Comparison of ENCODE assay signal across 23 cellular contexts in genomic region chrX:101491943-101492342, GRCh38. TPM values are rescaled to one million over a fixed set of nuclear protein-coding genes. Genes with fewer than 3 reads are reported as not detected.
DNase-seq lines count a peak whose midpoint lies in the region; ATAC-seq and TF ChIP-seq lines count a peak whose summit lies in the region.
"Had no signal": no experiment of that assay in that cellular context is flagged by ENCODE, and none has a peak within 500 bp of the region (broad histone marks: within the 10 kb centered on the region; RNA-seq: fewer than 3 reads in every experiment).

No MANE protein-coding gene starts in this region.

- no peaks in the 10 kb centered on the region for H3K27me3 Mint-ChIP-seq in activated CD4-positive, alpha-beta T cell treated with anti-CD3 and anti-CD28 coated beads, Interleukin-2, amount 10 ng/mL, durations not matched to agents 24 days and 14 days
- H3K27me3 Mint-ChIP-seq in T-helper 17 cell (no peaks in the 10 kb centered on the region), progenitor cell of endocrine pancreas (no peaks in the 10 kb centered on the region)
- H3K27me3 Mint-ChIP-seq: CD4-positive, alpha-beta memory T cell; CD4-positive, CD25-positive, alpha-beta regulatory T cell had no signal

- DNase-seq in activated CD4-positive, alpha-beta T cell treated with anti-CD3 and anti-CD28 coated beads, Interleukin-2, amount 10 ng/mL, durations not matched to agents 24 days and 14 days = no peak
- DNase-seq in activated CD4-positive, alpha-beta T cell treated with anti-CD3 and anti-CD28 coated beads, Interleukin-2, amount 50 U/mL, for 48 hours = no peak
- DNase-seq in T-helper 17 cell (no peak), progenitor cell of endocrine pancreas (ENCODE audit: low spot score, unreplicated experiment) (no peak)
- DNase-seq in activated naive CD4-positive, alpha-beta T cell treated with anti-CD3 and anti-CD28 coated beads, Interleukin-2, amount 50 U/mL, for 72 hours (ENCODE audit: low spot score in 2 of 2) = no peak
- DNase-seq: 8988T; ACHN; BE2C; C1 segment of cervical spinal cord; CD4-positive, alpha-beta memory T cell; CD4-positive, CD25-positive, alpha-beta regulatory T cell; CD8-positive, alpha-beta memory T cell; COR-L47; DMS 273 treated with DMSO at 0.1 percent for 48 hours; DMS153; DMS53; DMS79; DND-41; EL; GDM1 had no signal

- ATAC-seq in T-helper 17 cell = no peak
- no peak for ATAC-seq in HG02973 (IDR thresholded peaks at IDR 0.05; ENCODE audit: unreplicated experiment)
- no peak for ATAC-seq in activated naive CD4-positive, alpha-beta T cell treated with anti-CD3 and anti-CD28 coated beads, Interleukin-2, amount 50 U/mL, for 72 hours

- no peaks in the 10 kb centered on the region for H3K9me3 ChIP-seq in T-helper 17 cell (ENCODE audit: control insufficient read depth, low read length, poor library complexity, severe bottlenecking)
- H3K9me3 ChIP-seq: BE2C had no signal

- no peak for TF ChIP-seq CTCF in progenitor cell of endocrine pancreas (IDR thresholded peaks at IDR 0.05; ENCODE audit: unreplicated experiment)

- no peaks in the 10 kb centered on the region for H3K36me3 Mint-ChIP-seq in activated CD4-positive, alpha-beta T cell treated with anti-CD3 and anti-CD28 coated beads, Interleukin-2, amount 10 ng/mL, durations not matched to agents 24 days and 14 days (ENCODE audit: low read depth)
- H3K36me3 Mint-ChIP-seq in T-helper 17 cell (ENCODE audit: low read depth) = peaks cover 4% of the 10 kb centered on the region
- H3K36me3 Mint-ChIP-seq in progenitor cell of endocrine pancreas (ENCODE audit: insufficient read depth) = peaks cover 5% of the 10 kb centered on the region
- peaks cover 7 to 10% of the 10 kb centered on the region in 2 donors for H3K36me3 Mint-ChIP-seq in activated naive CD4-positive, alpha-beta T cell treated with anti-CD3 and anti-CD28 coated beads, Interleukin-2, amount 50 U/mL, for 72 hours
- H3K36me3 Mint-ChIP-seq: CD14-positive monocyte had no signal

- H3K4me3 Mint-ChIP-seq in activated CD4-positive, alpha-beta T cell treated with anti-CD3 and anti-CD28 coated beads, Interleukin-2, amount 10 ng/mL, durations not matched to agents 24 days and 14 days = no peak overlapping the region
- H3K4me3 Mint-ChIP-seq in T-helper 17 cell = no peak overlapping the region
- H3K4me3 Mint-ChIP-seq in progenitor cell of endocrine pancreas (ENCODE audit: low read depth) = no peak overlapping the region
- H3K4me3 Mint-ChIP-seq: CD14-positive monocyte; CD4-positive, alpha-beta memory T cell; CD4-positive, CD25-positive, alpha-beta regulatory T cell; CD8-positive, alpha-beta memory T cell had no signal

- H3K4me1 Mint-ChIP-seq in activated CD4-positive, alpha-beta T cell treated with anti-CD3 and anti-CD28 coated beads, Interleukin-2, amount 10 ng/mL, durations not matched to agents 24 days and 14 days = no peaks in the 10 kb centered on the region
- H3K4me1 Mint-ChIP-seq in T-helper 17 cell (peaks cover 3% of the 10 kb centered on the region), progenitor cell of endocrine pancreas (ENCODE audit: low read depth) (no peaks in the 10 kb centered on the region)
- H3K4me1 Mint-ChIP-seq: CD14-positive monocyte; CD4-positive, alpha-beta memory T cell; CD8-positive, alpha-beta memory T cell had no signal

- peak overlapping the region; percentile 24 for H3K27ac Mint-ChIP-seq in activated CD4-positive, alpha-beta T cell treated with anti-CD3 and anti-CD28 coated beads, Interleukin-2, amount 10 ng/mL, durations not matched to agents 24 days and 14 days
- H3K27ac Mint-ChIP-seq in T-helper 17 cell (peak overlapping the region; percentile 49), progenitor cell of endocrine pancreas (peak overlapping the region; percentile 35)
- peak overlapping the region in 1 of 2 donors; percentile 14 for H3K27ac Mint-ChIP-seq in activated naive CD4-positive, alpha-beta T cell treated with anti-CD3 and anti-CD28 coated beads, Interleukin-2, amount 50 U/mL, for 72 hours
- H3K27ac Mint-ChIP-seq: CD14-positive monocyte; CD8-positive, alpha-beta memory T cell had no signal

- intact Hi-C loops in activated CD4-positive, alpha-beta T cell treated with anti-CD3 and anti-CD28 coated beads, Interleukin-2, amount 10 ng/mL, durations not matched to agents 24 days and 14 days (cut with micrococcal nuclease) = no loop called here

- H3K9me3 Mint-ChIP-seq in activated CD4-positive, alpha-beta T cell treated with anti-CD3 and anti-CD28 coated beads, Interleukin-2, amount 10 ng/mL, durations not matched to agents 24 days and 14 days = no peaks in the 10 kb centered on the region
- H3K9me3 Mint-ChIP-seq in progenitor cell of endocrine pancreas (ENCODE audit: low read depth) = peaks cover 34% of the 10 kb centered on the region
- no peaks in the 10 kb centered on the region for H3K9me3 Mint-ChIP-seq in activated naive CD4-positive, alpha-beta T cell treated with anti-CD3 and anti-CD28 coated beads, Interleukin-2, amount 50 U/mL, for 72 hours
- H3K9me3 Mint-ChIP-seq: CD4-positive, alpha-beta memory T cell; CD8-positive, alpha-beta memory T cell had no signal

RNA-seq across cellular contexts. Expression of gene ARMCX4, which starts 6.7 kb away (rescaled TPM):
- total RNA-seq in activated CD4-positive, alpha-beta T cell treated with anti-CD3 and anti-CD28 coated beads, Interleukin-2, amount 10 ng/mL, durations not matched to agents 24 days and 14 days = 3.1 and 4.2 TPM in 2 replicates
- 1 to 10 TPM; 5.9 to 9.9 TPM for total RNA-seq in T-helper 17 cell
- 19.7 and 21.9 TPM in 2 replicates for total RNA-seq in progenitor cell of endocrine pancreas
- total RNA-seq in activated naive CD4-positive, alpha-beta T cell treated with anti-CD3 and anti-CD28 coated beads, Interleukin-2, amount 50 U/mL, for 72 hours = 1 to 10 TPM; 7.2 to 7.6 TPM
- total RNA-seq: G401 had no signal

RNA-seq across cellular contexts. Expression of gene ARMCX1, which starts 58.4 kb away (rescaled TPM):
- total RNA-seq in activated CD4-positive, alpha-beta T cell treated with anti-CD3 and anti-CD28 coated beads, Interleukin-2, amount 10 ng/mL, durations not matched to agents 24 days and 14 days = 0.14 and 0.17 TPM in 2 replicates
- total RNA-seq in T-helper 17 cell (under 1 TPM; 0.21 to 0.30 TPM), progenitor cell of endocrine pancreas (29.6 and 31.6 TPM in 2 replicates)
- total RNA-seq in activated naive CD4-positive, alpha-beta T cell treated with anti-CD3 and anti-CD28 coated beads, Interleukin-2, amount 50 U/mL, for 72 hours = 1 to 10 TPM; 2.4 to 2.8 TPM
